In the genomic region with DNA sequence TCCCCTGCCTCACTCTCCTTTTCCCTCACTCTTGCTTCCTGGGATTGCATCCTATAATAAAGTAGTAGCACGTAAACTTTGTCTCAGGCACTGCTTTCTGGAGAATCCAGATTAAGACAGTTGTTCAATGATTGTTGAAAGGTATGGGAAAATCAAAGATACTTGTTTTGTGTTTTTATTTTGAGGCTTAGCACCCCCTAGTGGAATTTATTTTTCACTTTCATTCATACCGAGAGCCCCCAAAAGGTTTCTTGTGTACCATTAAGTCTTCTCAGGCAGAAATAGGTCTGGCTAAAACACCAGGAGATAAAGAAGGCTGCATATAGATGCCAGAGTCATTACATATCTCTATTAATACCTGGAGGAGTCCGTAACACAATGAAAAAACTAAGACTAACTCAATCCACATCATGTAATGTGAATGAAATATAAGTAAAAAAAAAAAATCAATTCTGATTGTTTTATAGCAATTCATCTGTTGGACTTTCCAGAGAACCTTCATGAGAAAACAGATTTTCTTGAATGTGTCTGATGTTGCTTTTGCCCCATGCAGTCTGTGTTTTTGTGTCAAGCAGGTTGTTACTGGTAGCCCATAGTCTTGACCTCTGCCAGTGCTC, we compare ENCODE assay signal across 8 cellular contexts.
A peak's percentile ranks its signal among the peaks of the same experiment; 100 is the strongest.
DNase-seq lines count a peak whose midpoint lies in the region; ATAC-seq and TF ChIP-seq lines count a peak whose summit lies in the region.

No MANE protein-coding gene starts in this region.

- H3T11ph ChIP-seq in H9 (ENCODE audit: low read length), result no peak overlapping the region

- H3K4ac ChIP-seq in H9 (ENCODE audit: low read depth, low read length), result no peak overlapping the region

- no peak overlapping the region for H2BK12ac ChIP-seq in H9 (ENCODE audit: insufficient read length, low read depth, low read length)

- no peak overlapping the region for H4K5ac ChIP-seq in H9 (ENCODE audit: insufficient read length, low read depth, low read length)

- H2BK120ac ChIP-seq in H9 (ENCODE audit: low read depth, low read length, poor library complexity, severe bottlenecking), result no peak overlapping the region

- no peak overlapping the region for H2BK5ac ChIP-seq in H9 (ENCODE audit: insufficient read length, low read length)

- H4K8ac ChIP-seq in H9 (replicated peaks; ENCODE audit: insufficient read length, low read depth, low read length), result no peak overlapping the region

- no peak overlapping the region for H2AFZ ChIP-seq in H9 (ENCODE audit: low read length)

- H3K4me3 Mint-ChIP-seq in H9, result no peak overlapping the region

- peaks cover 30% of the 10 kb centered on the region for H3K27me3 Mint-ChIP-seq in H9 (ENCODE audit: low read depth)

- no peak overlapping the region for H2AK5ac ChIP-seq in H9 (ENCODE audit: insufficient read length, low read length)

- no peaks in the 10 kb centered on the region for H3K9me3 Mint-ChIP-seq in H9

- H2BK15ac ChIP-seq in H9 (ENCODE audit: low read depth, low read length), result no peak overlapping the region

- H3K79me2 ChIP-seq in H9 (ENCODE audit: insufficient read depth, low read length), result no peaks in the 10 kb centered on the region

- no peak overlapping the region for H3K14ac ChIP-seq in H9 (ENCODE audit: insufficient read depth, low read length)

- no peak overlapping the region for H3K27ac Mint-ChIP-seq in H9

- H3K4me1 ChIP-seq in H9 (ENCODE audit: insufficient read depth, low read length), result no peaks in the 10 kb centered on the region

- no peak overlapping the region for H3K27ac ChIP-seq in H9 (ENCODE audit: insufficient read length, low read depth, low read length)

- H3K36me3 Mint-ChIP-seq in H9 (ENCODE audit: insufficient read depth in 1 of 3, low read depth in 3 of 3), result no peaks in the 10 kb centered on the region

- no peak overlapping the region for H3K23ac ChIP-seq in H9 (ENCODE audit: insufficient read length, low read depth, low read length)

- no peaks in the 10 kb centered on the region for H3K9me3 ChIP-seq in H9 (ENCODE audit: control insufficient read depth, low read depth, low read length)

- no peak overlapping the region for H3K4me2 ChIP-seq in H9 (ENCODE audit: insufficient read depth, insufficient read length, low read length)

- POLR2A ChIA-PET in AG04449 (lab: Yijun Ruan, JAX), result no interaction called here

- no peak overlapping the region for H3K4me3 ChIP-seq in AG04449 (ENCODE audit: low read depth, low read length)

- ATAC-seq in HG02981 (IDR thresholded peaks at IDR 0.05; ENCODE audit: unreplicated experiment) (no peak), GM21381 (IDR thresholded peaks at IDR 0.05; ENCODE audit: unreplicated experiment) (no peak)

- no peak overlapping the region for H3K9ac ChIP-seq in H9 (ENCODE audit: extremely low read depth, insufficient read length, low read length)

- no peak overlapping the region for H3K56ac ChIP-seq in H9 (ENCODE audit: insufficient read length, low read depth, low read length)

- H2BK20ac ChIP-seq in H9 (ENCODE audit: low read depth, low read length, poor library complexity, severe bottlenecking), result no peak overlapping the region

- no peak overlapping the region for H4K91ac ChIP-seq in H9 (ENCODE audit: insufficient read length, low read depth, low read length)

- H3K27me3 ChIP-seq in H9 (ENCODE audit: insufficient read depth, low read length), result no peaks in the 10 kb centered on the region

- H4K20me1 ChIP-seq in H9 (ENCODE audit: control insufficient read depth, insufficient read depth, insufficient read length), result no peaks in the 10 kb centered on the region

- peak; percentile 10 for TF ChIP-seq CTCF in AG04449 (IDR thresholded peaks at IDR 0.05; ENCODE audit: insufficient read depth, low read length, missing control alignments)
- peak; percentile 65 for TF ChIP-seq CTCF in H9 (conservative IDR thresholded peaks at IDR 0.05)

- in situ Hi-C loops in SK-MEL-5 (cut with HindIII; ENCODE audit: low pct_unique_long_range_greater_than_20kb, low sequenced_read_pairs), result no loop called here

- H3K23me2 ChIP-seq in H9 (ENCODE audit: insufficient read length, low read depth, low read length, poor library complexity, severe bottlenecking), result no peaks in the 10 kb centered on the region

- no peaks in the 10 kb centered on the region for H3K79me1 ChIP-seq in H9 (ENCODE audit: insufficient read depth, low read depth, low read length, poor library complexity, severe bottlenecking)

- DNase-seq in AG04449 (ENCODE audit: low read depth, low spot score), result no peak
- DNase-seq in H9, result no peak
- DNase-seq in SK-MEL-5 (ENCODE audit: low read depth, low spot score), result peak; percentile 51
- peak; percentile 18 for DNase-seq in iPS-NIHi11 (ENCODE audit: low spot score)
- DNase-seq in NCI-H2196 treated with DMSO at 0.1 percent for 48 hours (lab: John Stamatoyannopoulos, UW; ENCODE audit: unreplicated experiment), result no peak
- DNase-seq in activated naive CD4-positive, alpha-beta T cell treated with Interleukin-2 at 50 U/mL for 16 hours, result no peak

- no peak overlapping the region for H3K18ac ChIP-seq in H9 (ENCODE audit: insufficient read length, low read depth, low read length)

- WGBS in H9 (ENCODE audit: extremely low coverage, insufficient read length, low lambda C conversion rate), result no CpG with 5 or more reads among the region's 3 CpGs

- 0 out of 4 replicates have a peak, but pooled peaks cover 0 to 2% of the 10 kb centered on the region in 2 experiments for H3K4me1 Mint-ChIP-seq in H9

- CTCF ChIA-PET in AG04449 (lab: Yijun Ruan, JAX), result interaction anchor here (0.7 to 24.3 kb wide), 25 partner anchors 9 to 492 kb away, joined by 3 to 964 read pairs (median 4); a partner anchor contains a TSS

Comparison
In these comparisons a context has a peak if more than half of its experiments do, and no peak if none do; other contexts are left out.
1. DNase-seq: peak in SK-MEL-5 (single experiment) and iPS-NIHi11 (single experiment); none in AG04449 (single experiment), H9 (single experiment), NCI-H2196 treated with DMSO at 0.1 percent for 48 hours (single experiment) and activated naive CD4-positive, alpha-beta T cell treated with Interleukin-2 at 50 U/mL for 16 hours (single experiment).